Comparison of ENCODE assay signal across 8 cellular contexts in genomic region chr19:47607564-47608073, GRCh38.
DNase-seq lines count a peak whose midpoint lies in the region; ATAC-seq lines count a peak whose summit lies in the region.

No MANE protein-coding gene starts in this region.

- ATAC-seq in GM18870 (IDR thresholded peaks at IDR 0.05; ENCODE audit: unreplicated experiment), result no peak
- ATAC-seq in GM18520 (IDR thresholded peaks at IDR 0.05; ENCODE audit: unreplicated experiment), result no peak
- ATAC-seq in GM18498 (IDR thresholded peaks at IDR 0.05; ENCODE audit: unreplicated experiment), result no peak

- H3K4me3 ChIP-seq in BLaER1 treated with 17β-estradiol and CSF1 and Interleukin-3, amounts not matched to agents 10 nM and 100 nM, result peak overlapping the region; percentile 81 to 99 (median 96)
- H3K4me3 ChIP-seq in NT2/D1 (ENCODE audit: insufficient read length, low read depth) (peak overlapping the region; percentile 85), endocrine pancreas (ENCODE audit: control insufficient read depth, insufficient read depth, low read length) (peak overlapping the region; percentile 24), neuron (ENCODE audit: low read length) (peak overlapping the region; percentile 87)

- H3K27me3 ChIP-seq in BLaER1 treated with 17β-estradiol and CSF1 and Interleukin-3, amounts not matched to agents 10 nM and 100 nM, result no peaks in the 10 kb centered on the region
- H3K27me3 ChIP-seq in NT2/D1 (ENCODE audit: insufficient read depth, insufficient read length) (no peaks in the 10 kb centered on the region), endocrine pancreas (ENCODE audit: control insufficient read depth, insufficient read depth, low read length) (no peaks in the 10 kb centered on the region), neuron (ENCODE audit: insufficient read depth, low read length) (no peaks in the 10 kb centered on the region)

- H3K36me3 ChIP-seq in BLaER1 treated with 17β-estradiol and CSF1 and Interleukin-3, amounts not matched to agents 10 nM and 100 nM, result peaks cover 0 to 13% (median 4%) of the 10 kb centered on the region in 11 experiments; a peak in 7 of 22 replicates
- H3K36me3 ChIP-seq in NT2/D1 (ENCODE audit: insufficient read depth, insufficient read length, low read length) (peaks cover 15% of the 10 kb centered on the region), endocrine pancreas (ENCODE audit: control insufficient read depth, insufficient read depth, low read length) (no peaks in the 10 kb centered on the region), neuron (ENCODE audit: insufficient read depth, low read length) (no peaks in the 10 kb centered on the region)

- peaks cover 22 to 44% (median 32%) of the 10 kb centered on the region in 10 experiments for H3K4me1 ChIP-seq in BLaER1 treated with 17β-estradiol and CSF1 and Interleukin-3, amounts not matched to agents 10 nM and 100 nM
- H3K4me1 ChIP-seq in NT2/D1 (ENCODE audit: insufficient read depth, insufficient read length) (peaks cover 5% of the 10 kb centered on the region), endocrine pancreas (ENCODE audit: control insufficient read depth, insufficient read depth, low read length) (no peaks in the 10 kb centered on the region), neuron (ENCODE audit: insufficient read depth, low read length) (peaks cover 20% of the 10 kb centered on the region)

- peaks cover 24 to 30% (median 28%) of the 10 kb centered on the region in 11 experiments for H4K20me1 ChIP-seq in BLaER1 treated with 17β-estradiol and CSF1 and Interleukin-3, amounts not matched to agents 10 nM and 100 nM

- peak overlapping the region; percentile 85 for H2AFZ ChIP-seq in neuron (ENCODE audit: low read depth, low read length)

- H3K9me3 ChIP-seq in BLaER1 treated with 17β-estradiol and CSF1 and Interleukin-3, amounts not matched to agents 10 nM and 100 nM (replicated peaks in 1 of 11), result no peaks in the 10 kb centered on the region
- H3K9me3 ChIP-seq in NT2/D1 (ENCODE audit: insufficient read depth, low read length) (no peaks in the 10 kb centered on the region), endocrine pancreas (ENCODE audit: control insufficient read depth, low read length) (no peaks in the 10 kb centered on the region), neuron (ENCODE audit: low read length) (peaks cover 2% of the 10 kb centered on the region)

- H3K4me2 ChIP-seq in BLaER1 treated with 17β-estradiol and CSF1 and Interleukin-3, amounts not matched to agents 10 nM and 100 nM, result peak overlapping the region; percentile 68 to 98 (median 87)

- DNase-seq in NT2/D1 (ENCODE audit: low read depth, low spot score), result no peak
- DNase-seq in NCI-H1694 (lab: John Stamatoyannopoulos, UW), result no peak

- H3K27ac ChIP-seq in BLaER1 treated with 17β-estradiol and CSF1 and Interleukin-3, amounts not matched to agents 10 nM and 100 nM, result peak overlapping the region; percentile 91 to 99 (median 96)

- peak overlapping the region; percentile 91 to 99 (median 97) for H3K9ac ChIP-seq in BLaER1 treated with 17β-estradiol and CSF1 and Interleukin-3, amounts not matched to agents 10 nM and 100 nM
- peak overlapping the region; percentile 98 for H3K9ac ChIP-seq in NT2/D1 (ENCODE audit: insufficient read length, low read depth)
- peak overlapping the region; percentile 99 for H3K9ac ChIP-seq in endocrine pancreas (ENCODE audit: control insufficient read depth, insufficient read depth, low read length)

Comparison
In these comparisons a context has a peak if more than half of its experiments do, and no peak if none do; other contexts are left out.
1. H3K4me3 ChIP-seq: peak in every context shown above with its lines; median percentile 96 in BLaER1 treated with 17β-estradiol and CSF1 and Interleukin-3, amounts not matched to agents 10 nM and 100 nM; 87 in neuron; 85 in NT2/D1; 24 in endocrine pancreas.